In the genomic region with DNA sequence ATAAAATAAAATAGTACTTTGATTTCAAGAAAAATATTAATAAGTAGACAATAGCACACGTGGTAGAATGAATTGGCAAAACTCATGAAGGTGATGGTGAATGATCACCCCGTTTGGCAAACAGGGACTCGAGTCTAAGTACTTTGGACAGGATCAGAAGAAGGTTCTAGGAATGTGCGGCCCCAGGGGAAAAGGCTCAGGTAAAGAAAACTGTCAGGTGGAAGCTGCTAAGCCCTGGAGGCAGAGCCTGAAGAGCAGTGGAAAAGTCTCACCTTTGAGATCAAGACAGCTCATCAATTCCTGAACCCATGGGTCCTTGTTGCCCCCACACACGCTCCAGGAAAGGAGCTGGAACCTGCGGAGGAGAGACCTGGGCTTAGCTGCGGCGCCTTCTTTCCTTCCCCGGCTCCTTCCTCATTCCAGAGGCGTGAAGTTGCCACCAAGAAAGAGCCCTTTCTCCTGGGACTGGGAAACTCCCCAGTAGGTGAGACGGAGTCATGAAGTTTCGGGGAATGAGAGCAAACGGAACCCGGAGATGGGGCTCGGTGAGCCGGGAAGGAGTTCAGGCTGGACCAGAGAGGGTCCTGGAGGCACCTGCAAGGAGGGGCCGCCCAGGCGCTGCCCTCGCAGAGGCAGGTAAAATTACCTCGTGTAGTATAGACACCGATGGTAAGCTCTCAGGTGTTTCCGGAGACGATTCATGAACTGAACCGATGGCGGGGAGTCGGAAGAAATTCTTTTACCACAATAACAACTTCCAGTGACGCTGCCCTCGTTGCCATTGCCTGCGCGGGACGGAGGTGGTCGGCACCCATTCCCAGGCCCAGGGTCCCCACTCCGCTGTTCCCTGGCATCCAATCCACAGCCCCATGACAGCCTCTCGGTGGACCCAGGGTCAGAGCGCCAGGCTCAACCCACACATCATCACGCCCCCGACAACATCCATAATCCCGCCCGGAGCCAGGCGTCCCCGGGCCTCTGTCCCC, we compare ENCODE assay signal across 1 cellular context.
TF ChIP-seq lines count a peak whose summit lies in the region.

No MANE protein-coding gene starts in this region.

TF ChIP-seq in A549, 52 proteins besides CTCF, POLR2A, EP300 and RAD21 (continued from another document):
- TF ChIP-seq RNF2 (IDR thresholded peaks at IDR 0.05; ENCODE audit: borderline replicate concordance, low read depth) = no peak
- no peak for TF ChIP-seq ZNF302 (CRISPR knock-in tag; IDR thresholded peaks at IDR 0.05)
- TF ChIP-seq CBX2 (IDR thresholded peaks at IDR 0.05; ENCODE audit: borderline replicate concordance, low read depth) = no peak
- no peak for TF ChIP-seq RARB (CRISPR knock-in tag; IDR thresholded peaks at IDR 0.05)
- TF ChIP-seq NPAS2 (CRISPR knock-in tag; IDR thresholded peaks at IDR 0.05; ENCODE audit: borderline replicate concordance) = no peak
